8 cellular contexts compared by ENCODE assay signal in genomic region chr14:66746316-66747006, GRCh38.
DNase-seq lines count a peak whose midpoint lies in the region; ATAC-seq and TF ChIP-seq lines count a peak whose summit lies in the region.

No MANE protein-coding gene starts in this region.

- TF ChIP-seq POLR2A in thyroid gland (IDR thresholded peaks at IDR 0.05), result no peak

- no peak for ATAC-seq in GM21717 (IDR thresholded peaks at IDR 0.05; ENCODE audit: unreplicated experiment)

- H3K4me1 ChIP-seq in right atrium auricular region (peaks cover 0 to 6% of the 10 kb centered on the region in 2 donors), thyroid gland (no peaks in the 10 kb centered on the region)

- POLR2A ChIA-PET in HEK293T (lab: Yijun Ruan, JAX), result no interaction called here

- CTCF ChIA-PET in HEK293T (lab: Yijun Ruan, JAX), result interaction anchor here (0.7 kb wide), 1 partner anchor 270 kb away, joined by 3 read pairs; no protein-coding TSS in a partner anchor

- TF ChIP-seq CTCF in VCaP (conservative IDR thresholded peaks at IDR 0.05) (peak; percentile 72), right atrium auricular region (IDR thresholded peaks at IDR 0.05) (peak; percentile 44 to 67), thyroid gland (IDR thresholded peaks at IDR 0.05) (peak in 4 of 6 experiments; percentile 11 to 55 (median 52))

- no peaks in the 10 kb centered on the region for H3K27me3 ChIP-seq in right atrium auricular region
- no peaks in the 10 kb centered on the region for H3K27me3 ChIP-seq in thyroid gland

- H3K9me3 ChIP-seq in right atrium auricular region, result no peaks in the 10 kb centered on the region
- no peaks in the 10 kb centered on the region for H3K9me3 ChIP-seq in thyroid gland

- intact Hi-C loops in thyroid gland (cut with DNase I), result no loop called here

- H3K4me3 ChIP-seq in right atrium auricular region (no peak overlapping the region), thyroid gland (replicated peaks in 1 of 3) (no peak overlapping the region)

- no peaks in the 10 kb centered on the region for H3K36me3 ChIP-seq in right atrium auricular region
- no peaks in the 10 kb centered on the region for H3K36me3 ChIP-seq in thyroid gland

- WGBS in thyroid gland, 2 donors, result 79 to 84% methylated on average over 2 of the region's 2 CpGs

- peak; percentile 25 for DNase-seq in CMK (ENCODE audit: low read depth)
- peak; percentile 30 for DNase-seq in HEK293T (ENCODE audit: extremely low spot score)
- no peak for DNase-seq in right atrium auricular region (ENCODE audit: low spot score)
- peak in 1 of 2 donors; percentile 2 for DNase-seq in thyroid gland
- DNase-seq in OCI-M2 (lab: John Stamatoyannopoulos, UW; ENCODE audit: unreplicated experiment), result no peak
- DNase-seq in GF-D8 (lab: John Stamatoyannopoulos, UW), result no peak

- H3K27ac ChIP-seq in VCaP, result no peak overlapping the region
- no peak overlapping the region for H3K27ac ChIP-seq in right atrium auricular region
- H3K27ac ChIP-seq in thyroid gland, result no peak overlapping the region

TF ChIP-seq in HEK293T, 16 proteins besides CTCF, POLR2A, EP300 and RAD21:
- TF ChIP-seq HDGF (IDR thresholded peaks at IDR 0.05; ENCODE audit: borderline replicate concordance), result no peak
- TF ChIP-seq FOXK2 (IDR thresholded peaks at IDR 0.05), result no peak
- TF ChIP-seq ZNF384 (IDR thresholded peaks at IDR 0.05), result no peak
- TF ChIP-seq BHLHE40 (IDR thresholded peaks at IDR 0.05; ENCODE audit: borderline replicate concordance), result no peak
- TF ChIP-seq FOXA1 (IDR thresholded peaks at IDR 0.05), result no peak
- no peak for TF ChIP-seq TARDBP (IDR thresholded peaks at IDR 0.05)
- no peak for TF ChIP-seq ELF4 (IDR thresholded peaks at IDR 0.05)
- TF ChIP-seq L3MBTL2 (conservative IDR thresholded peaks at IDR 0.05), result no peak
- no peak for TF ChIP-seq PKNOX1 (IDR thresholded peaks at IDR 0.05)
- TF ChIP-seq NFRKB (IDR thresholded peaks at IDR 0.05), result no peak
- no peak for TF ChIP-seq SUZ12 (IDR thresholded peaks at IDR 0.05)
- no peak for TF ChIP-seq LEF1 (IDR thresholded peaks at IDR 0.05; ENCODE audit: borderline replicate concordance)
- no peak for TF ChIP-seq SP1 (IDR thresholded peaks at IDR 0.05)
- no peak for TF ChIP-seq ARNT (IDR thresholded peaks at IDR 0.05)
- TF ChIP-seq CTBP1 (IDR thresholded peaks at IDR 0.05; ENCODE audit: borderline replicate concordance), result no peak
- no peak for TF ChIP-seq FOXM1 (IDR thresholded peaks at IDR 0.05; ENCODE audit: borderline replicate concordance)

Comparison
In these comparisons a context has a peak if more than half of its experiments do, and no peak if none do; other contexts are left out.
1. DNase-seq: peak in CMK (single experiment) and HEK293T (single experiment); none in right atrium auricular region (single experiment), OCI-M2 (single experiment) and GF-D8 (single experiment).
2. Peak in every context shown above with its lines, with median percentiles within 50 percentile points of each other: CTCF ChIP-seq.